Comparison of ENCODE assay signal across 11 cellular contexts in the genomic region with DNA sequence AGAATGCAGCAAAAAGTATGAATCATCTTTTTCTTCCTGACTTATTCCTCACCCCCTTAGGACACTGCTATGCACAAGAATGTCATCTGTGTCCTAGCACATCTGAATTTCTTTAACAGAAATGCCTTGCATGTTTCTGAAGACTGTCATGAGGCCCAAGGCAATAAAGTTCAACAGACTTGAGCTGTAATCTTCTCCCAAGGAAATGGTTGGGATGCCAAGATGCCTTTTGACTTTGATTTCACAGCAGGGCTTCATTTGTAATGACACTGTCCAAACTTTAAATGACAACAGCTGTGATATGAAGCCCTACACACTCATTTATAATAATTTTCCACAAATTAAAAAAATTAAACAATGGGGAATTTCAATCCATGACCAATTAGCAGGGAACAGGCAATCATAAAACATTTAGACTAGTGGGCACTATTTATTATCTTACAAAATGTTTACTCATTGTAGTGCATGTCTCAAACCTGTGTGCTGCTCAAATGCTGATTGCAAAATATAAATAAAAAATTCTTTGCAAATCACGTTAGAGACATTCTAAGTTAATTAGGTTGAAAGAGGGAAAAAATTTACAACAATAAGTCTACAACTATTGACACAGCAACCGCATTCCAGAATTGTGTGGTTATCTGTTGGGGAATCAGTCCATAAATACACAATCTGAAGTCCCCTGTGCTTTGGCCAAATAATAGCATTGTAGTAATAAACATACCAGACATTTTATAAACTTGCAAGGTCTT.
DNase-seq lines count a peak whose midpoint lies in the region; ATAC-seq and TF ChIP-seq lines count a peak whose summit lies in the region.
"Had no signal": no experiment of that assay in that cellular context is flagged by ENCODE, and none has a peak within 500 bp of the region (broad histone marks: within the 10 kb centered on the region; RNA-seq: fewer than 3 reads in every experiment).

No MANE protein-coding gene starts in this region.

- ATAC-seq in Panc1 (peak; percentile 97), esophagus mucosa (peak; percentile 11)
- ATAC-seq: lower lobe of right lung had no signal

- intact Hi-C loops in Panc1 (cut with micrococcal nuclease; ENCODE audit: unreplicated experiment), result loop anchor here (2.0 to 5.0 kb wide), 4 partner anchors 43 to 401 kb away; a partner anchor contains a TSS
- intact Hi-C loops in OCI-LY7 (cut with micrococcal nuclease; ENCODE audit: unreplicated experiment), result no loop called here

- no peaks in the 10 kb centered on the region for H4K20me1 ChIP-seq in OCI-LY7 (ENCODE audit: insufficient read depth, low read length)

- H3K79me2 ChIP-seq in OCI-LY7 (ENCODE audit: insufficient read depth, low read depth, low read length), result no peaks in the 10 kb centered on the region

- H3K9me3 ChIP-seq in Panc1 (ENCODE audit: control insufficient read depth, insufficient read depth, low read depth, low read length) (peaks cover 20% of the 10 kb centered on the region), OCI-LY7 (ENCODE audit: low read length) (no peaks in the 10 kb centered on the region)
- H3K9me3 ChIP-seq: lower lobe of right lung had no signal

- in situ Hi-C loops in Panc1 (cut with HindIII; ENCODE audit: low pct_unique_long_range_greater_than_20kb, low sequenced_read_pairs), result no loop called here

- H3K9me3 Mint-ChIP-seq in neural crest cell, result no peaks in the 10 kb centered on the region

- TF ChIP-seq CTCF in Panc1 (IDR thresholded peaks at IDR 0.05) (no peak), neural crest cell (conservative IDR thresholded peaks at IDR 0.05) (no peak), OCI-LY7 (conservative IDR thresholded peaks at IDR 0.05; ENCODE audit: low read length) (no peak)

- H3K4me3 ChIP-seq in Panc1 (ENCODE audit: low read depth in 2 of 2, low read length in 2 of 2), result no peak overlapping the region; a peak in 1 of 4 replicates
- no peak overlapping the region for H3K4me3 ChIP-seq in OCI-LY7 (ENCODE audit: low read depth, low read length, poor library complexity, severe bottlenecking)
- H3K4me3 ChIP-seq: lower lobe of right lung had no signal

- peaks cover 33% of the 10 kb centered on the region for H3K4me1 Mint-ChIP-seq in neural crest cell

- H3K27me3 ChIP-seq in Panc1 (ENCODE audit: control insufficient read depth, insufficient read depth, low read length), result no peaks in the 10 kb centered on the region

- DNase-seq in Daoy (ENCODE audit: low read depth), result peak; percentile 76
- DNase-seq in Panc1 (ENCODE audit: low read depth, low spot score), result peak; percentile 81
- DNase-seq in neural crest cell (ENCODE audit: low read depth, low spot score), result no peak
- DNase-seq in NCI-H187 (lab: John Stamatoyannopoulos, UW), result no peak
- DNase-seq in OCI-LY7 (ENCODE audit: low spot score), result no peak
- no peak for DNase-seq in D341Med (ENCODE audit: low spot score)
- DNase-seq in DMS79 treated with DMSO at 0.1 percent for 48 hours (lab: John Stamatoyannopoulos, UW), result no peak
- DNase-seq: activated naive CD4-positive, alpha-beta T cell; KG1; lower lobe of right lung had no signal

- no peak overlapping the region for H3K4me3 Mint-ChIP-seq in neural crest cell

- no peaks in the 10 kb centered on the region for H3K9me2 ChIP-seq in OCI-LY7 (ENCODE audit: insufficient read depth, low read length)

- H3K27me3 Mint-ChIP-seq in neural crest cell (ENCODE audit: low read depth), result no peaks in the 10 kb centered on the region

- H3K36me3 ChIP-seq in Panc1 (ENCODE audit: control insufficient read depth, insufficient read depth, low read length), result no peaks in the 10 kb centered on the region
- H3K36me3 ChIP-seq in OCI-LY7 (ENCODE audit: insufficient read depth, low read length), result no peaks in the 10 kb centered on the region
- H3K36me3 ChIP-seq: lower lobe of right lung had no signal

- no peak overlapping the region for H2AFZ ChIP-seq in OCI-LY7 (ENCODE audit: low read length)

- H3K27ac ChIP-seq in Panc1 (ENCODE audit: low read length) (peak overlapping the region; percentile 100), OCI-LY7 (ENCODE audit: low read depth, low read length, poor library complexity, severe bottlenecking) (no peak overlapping the region)
- H3K27ac ChIP-seq: lower lobe of right lung had no signal

- H3K36me3 Mint-ChIP-seq in neural crest cell (ENCODE audit: low read depth), result no peaks in the 10 kb centered on the region

- POLR2A ChIA-PET in Panc1 (lab: Charles Lee), result no interaction called here
- POLR2A ChIA-PET in OCI-LY7 (lab: Charles Lee), result no interaction called here

- H3K4me2 ChIP-seq in OCI-LY7 (ENCODE audit: low read length), result no peak overlapping the region

- BruUV-seq in Panc1 (replicated peaks; lab: Mats Ljungman, UMichigan) (no TSS peak), OCI-LY7 (replicated peaks; lab: Mats Ljungman, UMichigan) (no TSS peak)

- peak overlapping the region; percentile 57 for H3K27ac Mint-ChIP-seq in neural crest cell (ENCODE audit: unreplicated experiment)

- peaks cover 29% of the 10 kb centered on the region for H3K4me1 ChIP-seq in Panc1 (ENCODE audit: control insufficient read depth, insufficient read depth, low read length)
- no peaks in the 10 kb centered on the region for H3K4me1 ChIP-seq in OCI-LY7 (ENCODE audit: insufficient read depth, low read length, poor library complexity, severe bottlenecking)

- CTCF ChIA-PET in Panc1 (lab: Charles Lee), result interaction anchor here (0.6 kb wide), 2 partner anchors 148 to 957 kb away, joined by 3 to 4 read pairs; no protein-coding TSS in a partner anchor
- CTCF ChIA-PET in OCI-LY7 (lab: Charles Lee; ENCODE audit: unreplicated experiment), result no interaction called here

Comparison
In these comparisons a context has a peak if more than half of its experiments do, and no peak if none do; other contexts are left out.
1. DNase-seq: peak in Daoy (single experiment) and Panc1 (single experiment); none in neural crest cell (single experiment), NCI-H187 (0 of 2), OCI-LY7 (single experiment), D341Med (single experiment) and DMS79 treated with DMSO at 0.1 percent for 48 hours (single experiment).